Comparison of ENCODE assay signal across 27 cellular contexts in genomic region chrX:50594788-50595187, GRCh38.
DNase-seq lines count a peak whose midpoint lies in the region; ATAC-seq and TF ChIP-seq lines count a peak whose summit lies in the region.
"Had no signal": no experiment of that assay in that cellular context is flagged by ENCODE, and none has a peak within 500 bp of the region (broad histone marks: within the 10 kb centered on the region; RNA-seq: fewer than 3 reads in every experiment).

No MANE protein-coding gene starts in this region.

- no peak for TF ChIP-seq CTCF in left ventricle myocardium inferior (IDR thresholded peaks at IDR 0.05; ENCODE audit: borderline replicate concordance)
- TF ChIP-seq CTCF in GM10266 (IDR thresholded peaks at IDR 0.05; ENCODE audit: control insufficient read depth, insufficient read depth, low read depth, missing control alignments), result no peak

- DNase-seq in left ventricle myocardium inferior (no peak), Right ventricle myocardium inferior (ENCODE audit: missing footprints) (no peak), globus pallidus (ENCODE audit: low spot score) (peak; percentile 8), lung microvascular endothelial cell (ENCODE audit: low read depth in 2 of 2) (peak; percentile 14 to 79), GM10266 (ENCODE audit: extremely low spot score) (no peak), kidney glomerular epithelial cell (lab: John Stamatoyannopoulos, UW) (no peak), caudate nucleus (lab: John Stamatoyannopoulos, UW) (no peak), ureter (ENCODE audit: low spot score) (no peak)
- DNase-seq: activated CD4-positive, alpha-beta T cell treated with anti-CD3 and anti-CD28 coated beads for 36 hours; activated effector memory CD4-positive, alpha-beta T cell treated with Interleukin-2 at 50 U/mL for 16 hours; activated naive CD8-positive, alpha-beta T cell treated with anti-CD3 and anti-CD28 coated beads for 36 hours; activated T-cell treated with anti-CD3 and anti-CD28 coated beads for 4 hours; AML-193; aorta; CD4-positive, alpha-beta T cell; central memory CD4-positive, alpha-beta T cell; IMR-90; lower lobe of right lung; mucosa of descending colon; NCI-H1092; NCI-H1694 treated with DMSO at 0.1 percent for 48 hours; pancreas; sigmoid colon; stimulated activated CD4-positive, alpha-beta T cell treated with anti-CD3 and anti-CD28 coated beads, Interleukin-4, amount 100 ng/mL, for 24 hours; stimulated activated naive CD4-positive, alpha-beta T cell; T-helper 2 cell; testis had no signal

- peak overlapping the region; percentile 66 for H3K27ac ChIP-seq in left ventricle myocardium inferior (replicated peaks)
- H3K27ac ChIP-seq in caudate nucleus (ENCODE audit: low read depth, low read length), result no peak overlapping the region
- H3K27ac ChIP-seq: lower lobe of right lung, pancreas, sigmoid colon, testis had no signal

- intact Hi-C loops in left ventricle myocardium inferior (cut with micrococcal nuclease), result no loop called here
- intact Hi-C loops in Right ventricle myocardium inferior (cut with DNase I), result no loop called here

- no peaks in the 10 kb centered on the region for H3K27me3 ChIP-seq in left ventricle myocardium inferior (ENCODE audit: low read depth)
- H3K27me3 ChIP-seq: sigmoid colon, testis had no signal

- H3K9me3 ChIP-seq in left ventricle myocardium inferior (replicated peaks), result no peaks in the 10 kb centered on the region
- H3K9me3 ChIP-seq: lower lobe of right lung, mucosa of descending colon, pancreas, sigmoid colon, testis had no signal

- ATAC-seq in Right ventricle myocardium inferior, result no peak
- ATAC-seq: activated CD4-positive, alpha-beta T cell treated with anti-CD3 and anti-CD28 coated beads for 36 hours; mucosa of descending colon; pancreas had no signal

- H3K4me1 ChIP-seq in left ventricle myocardium inferior, result peaks cover 22% of the 10 kb centered on the region
- H3K4me1 ChIP-seq: lower lobe of right lung, pancreas, sigmoid colon, testis had no signal

- H3K36me3 ChIP-seq in left ventricle myocardium inferior, result peaks cover 15% of the 10 kb centered on the region
- H3K36me3 ChIP-seq: pancreas, sigmoid colon had no signal

- H3K4me3 ChIP-seq in left ventricle myocardium inferior, result no peak overlapping the region
- H3K4me3 ChIP-seq: lower lobe of right lung, mucosa of descending colon, pancreas, sigmoid colon, testis had no signal

Comparison
In these comparisons a context has a peak if more than half of its experiments do, and no peak if none do; other contexts are left out.
1. DNase-seq: peak in globus pallidus (single experiment) and lung microvascular endothelial cell (2 of 2); none in left ventricle myocardium inferior (single experiment), Right ventricle myocardium inferior (single experiment), GM10266 (single experiment), kidney glomerular epithelial cell (single experiment), caudate nucleus (0 of 61) and ureter (single experiment).